In the genomic region with DNA sequence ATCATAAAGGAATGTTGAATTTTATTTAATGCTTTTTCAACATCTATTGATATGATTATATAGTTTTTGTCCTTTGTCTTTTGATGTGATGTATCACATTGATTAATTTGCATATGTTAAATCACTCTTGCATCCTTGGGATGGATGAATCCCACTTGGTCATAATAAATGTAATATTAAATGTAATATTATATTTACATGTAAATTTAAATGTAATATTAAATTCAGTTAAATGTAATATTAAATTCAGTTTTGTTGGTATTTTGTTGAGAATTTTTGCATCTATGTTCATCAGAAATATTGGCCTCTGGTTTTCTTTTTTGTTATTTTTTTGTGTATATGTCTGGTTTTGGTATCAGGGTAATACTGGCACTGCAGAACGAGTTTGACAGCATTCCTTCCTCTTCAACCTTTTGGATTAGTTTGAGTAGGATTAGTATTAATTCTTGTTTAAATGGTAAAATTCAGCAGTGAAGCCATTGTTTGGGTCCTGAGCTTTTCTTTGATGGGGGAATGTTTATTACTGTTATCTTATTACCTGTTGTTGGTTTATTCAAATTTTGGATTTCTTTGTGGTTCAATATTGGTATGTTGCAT, we compare ENCODE assay signal across 17 cellular contexts. TPM values are rescaled to one million over a fixed set of nuclear protein-coding genes. Genes with fewer than 3 reads are reported as not detected.
A peak's percentile ranks its signal among the peaks of the same experiment; 100 is the strongest.
DNase-seq lines count a peak whose midpoint lies in the region; ATAC-seq, FAIRE-seq and TF ChIP-seq lines count a peak whose summit lies in the region.
"Had no signal": no experiment of that assay in that cellular context is flagged by ENCODE, and none has a peak within 500 bp of the region (broad histone marks: within the 10 kb centered on the region; RNA-seq: fewer than 3 reads in every experiment).

No MANE protein-coding gene starts in this region.

- no peak for TF ChIP-seq CTCF in WTC11 (IDR thresholded peaks at IDR 0.05)

- no peak for ATAC-seq in WTC11
- no peak for ATAC-seq in HG03025 (IDR thresholded peaks at IDR 0.05; ENCODE audit: low FRiP score, unreplicated experiment)
- no peak for ATAC-seq in stimulated activated memory B cell treated with anti-CD40 and anti-IgM and Interleukin-4, amounts not matched to agents 10 μg/mL and 1 μg/mL and 100 μg/mL, for 72 hours
- ATAC-seq: HepG2 had no signal

- peaks cover 10% of the 10 kb centered on the region for H3K36me3 Mint-ChIP-seq in WTC11
- no peaks in the 10 kb centered on the region for H3K36me3 Mint-ChIP-seq in stimulated activated memory B cell treated with anti-CD40 and anti-IgM and Interleukin-4, amounts not matched to agents 10 μg/mL and 1 μg/mL and 100 μg/mL, for 72 hours
- H3K36me3 Mint-ChIP-seq: CD14-positive monocyte; CD4-positive, alpha-beta memory T cell; IgD-negative memory B cell had no signal

- H3K9me3 Mint-ChIP-seq in WTC11: peaks cover 25% of the 10 kb centered on the region
- peaks cover 8% of the 10 kb centered on the region for H3K9me3 Mint-ChIP-seq in stimulated activated memory B cell treated with anti-CD40 and anti-IgM and Interleukin-4, amounts not matched to agents 10 μg/mL and 1 μg/mL and 100 μg/mL, for 72 hours
- H3K9me3 Mint-ChIP-seq: IgD-negative memory B cell had no signal

- FAIRE-seq in A204.1 (lab: Jason Lieb, UNC) (peak; percentile 3), frontal cortex (lab: Jason Lieb, UNC) (peak; percentile 31)
- FAIRE-seq: H1, HepG2 had no signal

- no peaks in the 10 kb centered on the region for H3K27me3 Mint-ChIP-seq in WTC11 (ENCODE audit: low read depth)
- H3K27me3 Mint-ChIP-seq in stimulated activated memory B cell treated with anti-CD40 and anti-IgM and Interleukin-4, amounts not matched to agents 10 μg/mL and 1 μg/mL and 100 μg/mL, for 72 hours: peaks cover 8% of the 10 kb centered on the region
- H3K27me3 Mint-ChIP-seq: IgD-negative memory B cell had no signal

- DNase-seq in DMS53 treated with DMSO at 0.1 percent for 48 hours (lab: John Stamatoyannopoulos, UW; ENCODE audit: unreplicated experiment) (peak; percentile 26), WTC11 (ENCODE audit: low spot score) (no peak), frontal cortex (ENCODE audit: low spot score in 2 of 2) (no peak), NCI-H510A treated with DMSO at 0.1 percent for 48 hours (lab: John Stamatoyannopoulos, UW) (no peak), SKM-1 (lab: John Stamatoyannopoulos, UW; ENCODE audit: unreplicated experiment) (no peak)
- DNase-seq: CD4-positive, alpha-beta memory T cell; DMS 273 treated with DMSO at 0.1 percent for 48 hours; DMS79; GF-D8; H9 had no signal

- CTCF ChIA-PET in WTC11 (lab: Charles Lee): no interaction called here

- no peak overlapping the region for H3K4me3 Mint-ChIP-seq in WTC11
- H3K4me3 Mint-ChIP-seq in stimulated activated memory B cell treated with anti-CD40 and anti-IgM and Interleukin-4, amounts not matched to agents 10 μg/mL and 1 μg/mL and 100 μg/mL, for 72 hours: no peak overlapping the region
- H3K4me3 Mint-ChIP-seq: CD14-positive monocyte; CD4-positive, alpha-beta memory T cell; H9; IgD-negative memory B cell had no signal

- no peak overlapping the region for H3K27ac Mint-ChIP-seq in WTC11
- no peak overlapping the region for H3K27ac Mint-ChIP-seq in stimulated activated memory B cell treated with anti-CD40 and anti-IgM and Interleukin-4, amounts not matched to agents 10 μg/mL and 1 μg/mL and 100 μg/mL, for 72 hours
- H3K27ac Mint-ChIP-seq: CD14-positive monocyte, IgD-negative memory B cell had no signal

- POLR2A ChIA-PET in WTC11 (lab: Charles Lee): no interaction called here

- peaks cover 4% of the 10 kb centered on the region for H3K4me1 Mint-ChIP-seq in WTC11
- H3K4me1 Mint-ChIP-seq in stimulated activated memory B cell treated with anti-CD40 and anti-IgM and Interleukin-4, amounts not matched to agents 10 μg/mL and 1 μg/mL and 100 μg/mL, for 72 hours: no peaks in the 10 kb centered on the region
- H3K4me1 Mint-ChIP-seq: CD14-positive monocyte; CD4-positive, alpha-beta memory T cell; IgD-negative memory B cell had no signal

TF ChIP-seq in WTC11, 78 proteins besides CTCF, POLR2A, EP300 and RAD21:
- peak; percentile 93 for TF ChIP-seq HMGA2 (CRISPR knock-in tag; IDR thresholded peaks at IDR 0.05)
- no peak for TF ChIP-seq CBFB (CRISPR knock-in tag; IDR thresholded peaks at IDR 0.05; ENCODE audit: low read depth)

RNA-seq across cellular contexts. Expression of a gene that starts 37.8 kb away (rescaled TPM):
- 0.02 to 0.05 TPM (median 0.04 TPM) in 3 replicates for total RNA-seq in WTC11 (2021)
- total RNA-seq in frontal cortex: under 0.01 TPM
- total RNA-seq: CD4-positive, alpha-beta memory T cell; HepG2 had no signal
